Comparison of ENCODE assay signal across 18 cellular contexts in genomic region chr16:85833540-85833914, GRCh38.
"Had no signal": no experiment of that assay in that cellular context is flagged by ENCODE, and none has a peak within 500 bp of the region (broad histone marks: within the 10 kb centered on the region; RNA-seq: fewer than 3 reads in every experiment).

No MANE protein-coding gene starts in this region.

- H3K27ac Mint-ChIP-seq: activated CD4-positive, alpha-beta memory T cell treated with anti-CD3 and anti-CD28 coated beads, Interleukin-2, amount 10 ng/mL, durations not matched to agents 7 days and 5 days; activated CD4-positive, alpha-beta T cell treated with anti-CD3 and anti-CD28 coated beads for 36 hours; activated naive CD8-positive, alpha-beta T cell treated with anti-CD3 and anti-CD28 coated beads, Interleukin-2, amount 10 ng/mL, durations not matched to agents 7 days and 5 days; nephron; stimulated activated naive CD8-positive, alpha-beta T cell treated with anti-CD3 and anti-CD28 coated beads, Interleukin-15, Interleukin-2, amounts not matched to agents 100 ng/mL and 50 ng/mL, for 24 hours had no signal

- H3K4me1 Mint-ChIP-seq: activated CD4-positive, alpha-beta memory T cell treated with anti-CD3 and anti-CD28 coated beads, Interleukin-2, amount 10 ng/mL, durations not matched to agents 7 days and 5 days; nephron had no signal

- H3K27me3 ChIP-seq: hepatocyte, testis, upper lobe of left lung had no signal

- ATAC-seq: activated CD4-positive, alpha-beta T cell treated with anti-CD3 and anti-CD28 coated beads for 36 hours had no signal

- H3K9me3 Mint-ChIP-seq: activated CD4-positive, alpha-beta memory T cell treated with anti-CD3 and anti-CD28 coated beads, Interleukin-2, amount 10 ng/mL, durations not matched to agents 7 days and 5 days; activated naive CD8-positive, alpha-beta T cell treated with anti-CD3 and anti-CD28 coated beads, Interleukin-2, amount 10 ng/mL, durations not matched to agents 7 days and 5 days; stimulated activated naive CD8-positive, alpha-beta T cell treated with anti-CD3 and anti-CD28 coated beads, Interleukin-15, Interleukin-2, amounts not matched to agents 100 ng/mL and 50 ng/mL, for 24 hours had no signal

- H3K4me3 Mint-ChIP-seq: activated CD4-positive, alpha-beta memory T cell treated with anti-CD3 and anti-CD28 coated beads, Interleukin-2, amount 10 ng/mL, durations not matched to agents 7 days and 5 days; activated CD4-positive, alpha-beta T cell treated with anti-CD3 and anti-CD28 coated beads for 36 hours; activated naive CD8-positive, alpha-beta T cell treated with anti-CD3 and anti-CD28 coated beads, Interleukin-2, amount 10 ng/mL, durations not matched to agents 7 days and 5 days; nephron; stimulated activated naive CD8-positive, alpha-beta T cell treated with anti-CD3 and anti-CD28 coated beads, Interleukin-15, Interleukin-2, amounts not matched to agents 100 ng/mL and 50 ng/mL, for 24 hours had no signal

- H3K9me3 ChIP-seq: left ventricle myocardium inferior, SK-N-SH, testis, upper lobe of left lung had no signal

- H3K36me3 ChIP-seq: left ventricle myocardium inferior, upper lobe of left lung, WERI-Rb-1 had no signal

- H3K27ac ChIP-seq: hepatocyte, left ventricle myocardium inferior, skin epidermis, testis, upper lobe of left lung, WERI-Rb-1 had no signal

- H3K4me3 ChIP-seq: dorsolateral prefrontal cortex, hepatocyte, left ventricle myocardium inferior, skin epidermis, testis, upper lobe of left lung had no signal

- DNase-seq: activated CD4-positive, alpha-beta memory T cell treated with anti-CD3 and anti-CD28 coated beads, Interleukin-2, amount 10 ng/mL, durations not matched to agents 7 days and 5 days; activated CD4-positive, alpha-beta T cell treated with anti-CD3 and anti-CD28 coated beads for 36 hours; activated naive CD8-positive, alpha-beta T cell treated with anti-CD3 and anti-CD28 coated beads, Interleukin-2, amount 10 ng/mL, durations not matched to agents 7 days and 5 days; activated T-cell treated with anti-CD3 and anti-CD28 coated beads, Interleukin-2, amount 50 U/mL, for 48 hours; anterior cingulate cortex; left ventricle myocardium inferior; mesenchymal stem cell; nucleus accumbens; SK-N-SH; stimulated activated CD4-positive, alpha-beta T cell treated with anti-CD3 and anti-CD28 coated beads, Interleukin-4, amount 100 ng/mL, for 24 hours; testis; upper lobe of left lung; WERI-Rb-1 had no signal

- H3K4me1 ChIP-seq: left ventricle myocardium inferior, testis had no signal
